In genomic region chr13:109720758-109721184, GRCh38 we compare ENCODE assay signal across 22 cellular contexts.
DNase-seq lines count a peak whose midpoint lies in the region; ATAC-seq lines count a peak whose summit lies in the region.
"Had no signal": no experiment of that assay in that cellular context is flagged by ENCODE, and none has a peak within 500 bp of the region (broad histone marks: within the 10 kb centered on the region; RNA-seq: fewer than 3 reads in every experiment).

No MANE protein-coding gene starts in this region.

- no peaks in the 10 kb centered on the region for H3K4me1 ChIP-seq in right cardiac atrium (ENCODE audit: control insufficient read depth, insufficient read depth, low read length)
- H3K4me1 ChIP-seq: body of pancreas, colonic mucosa had no signal

- DNase-seq in DMS53 (lab: John Stamatoyannopoulos, UW) = peak; percentile 85
- peak; percentile 93 for DNase-seq in NCI-H146 treated with DMSO at 0.1 percent for 48 hours (lab: John Stamatoyannopoulos, UW; ENCODE audit: unreplicated experiment)
- peak; percentile 92 for DNase-seq in NCI-H748 (lab: John Stamatoyannopoulos, UW; ENCODE audit: unreplicated experiment)
- peak; percentile 83 for DNase-seq in left lobe of liver (ENCODE audit: low spot score)
- DNase-seq in activated CD4-positive, alpha-beta T cell treated with anti-CD3 and anti-CD28 coated beads, Interleukin-2, amount 50 U/mL, for 4 hours = no peak
- DNase-seq in NCI-H524 treated with DMSO at 0.1 percent for 48 hours (lab: John Stamatoyannopoulos, UW) = no peak
- no peak for DNase-seq in right cardiac atrium
- DNase-seq: activated CD8-positive, alpha-beta T cell treated with anti-CD3 and anti-CD28 coated beads for 36 hours; activated naive CD8-positive, alpha-beta T cell treated with anti-CD3 and anti-CD28 coated beads, Interleukin-2, amount 10 ng/mL, durations not matched to agents 7 days and 5 days; activated T-cell treated with anti-CD3 and anti-CD28 coated beads, Interleukin-2, amount 50 U/mL, for 48 hours; body of pancreas; CD4-positive, CD25-positive, alpha-beta regulatory T cell; colonic mucosa; hippocampal formation; islet precursor cell; MG63; naive thymus-derived CD4-positive, alpha-beta T cell; NCI-H446; T-helper 17 cell had no signal

- H3K9me3 ChIP-seq in right cardiac atrium (ENCODE audit: control insufficient read depth, low read length) = no peaks in the 10 kb centered on the region
- H3K9me3 ChIP-seq: body of pancreas, colonic mucosa, MG63 had no signal

- ATAC-seq in left lobe of liver = peak; percentile 65
- no peak for ATAC-seq in GM21528 (IDR thresholded peaks at IDR 0.05; ENCODE audit: low FRiP score, unreplicated experiment)
- ATAC-seq in right cardiac atrium = no peak
- ATAC-seq: activated CD8-positive, alpha-beta T cell treated with anti-CD3 and anti-CD28 coated beads for 36 hours; body of pancreas; naive thymus-derived CD4-positive, alpha-beta T cell; sciatic nerve; stimulated activated memory B cell treated with anti-CD40 and anti-IgM and Interleukin-4, amounts not matched to agents 10 μg/mL and 1 μg/mL and 100 μg/mL, for 72 hours; T-helper 17 cell had no signal

- 81% methylated on average over 5 of the region's 5 CpGs for WGBS in right cardiac atrium

- no peak overlapping the region for H3K4me3 ChIP-seq in right cardiac atrium (ENCODE audit: low read length)
- H3K4me3 ChIP-seq: body of pancreas, colonic mucosa, MG63 had no signal

- intact Hi-C loops in right cardiac atrium (cut with DNase I) = no loop called here

- H3K27me3 ChIP-seq in right cardiac atrium (ENCODE audit: control insufficient read depth, insufficient read depth) = no peaks in the 10 kb centered on the region
- H3K27me3 ChIP-seq: body of pancreas, colonic mucosa, MG63 had no signal

- H3K27ac ChIP-seq in right cardiac atrium (ENCODE audit: low read length) = no peak overlapping the region
- H3K27ac ChIP-seq: body of pancreas, colonic mucosa had no signal

Comparison
In these comparisons a context has a peak if more than half of its experiments do, and no peak if none do; other contexts are left out.
1. DNase-seq: peak in DMS53 (single experiment), NCI-H146 treated with DMSO at 0.1 percent for 48 hours (single experiment), NCI-H748 (single experiment) and left lobe of liver (single experiment); none in activated CD4-positive, alpha-beta T cell treated with anti-CD3 and anti-CD28 coated beads, Interleukin-2, amount 50 U/mL, for 4 hours (0 of 2), NCI-H524 treated with DMSO at 0.1 percent for 48 hours (single experiment) and right cardiac atrium (0 of 3).